Comparison of ENCODE assay signal across 3 cellular contexts in the genomic region with DNA sequence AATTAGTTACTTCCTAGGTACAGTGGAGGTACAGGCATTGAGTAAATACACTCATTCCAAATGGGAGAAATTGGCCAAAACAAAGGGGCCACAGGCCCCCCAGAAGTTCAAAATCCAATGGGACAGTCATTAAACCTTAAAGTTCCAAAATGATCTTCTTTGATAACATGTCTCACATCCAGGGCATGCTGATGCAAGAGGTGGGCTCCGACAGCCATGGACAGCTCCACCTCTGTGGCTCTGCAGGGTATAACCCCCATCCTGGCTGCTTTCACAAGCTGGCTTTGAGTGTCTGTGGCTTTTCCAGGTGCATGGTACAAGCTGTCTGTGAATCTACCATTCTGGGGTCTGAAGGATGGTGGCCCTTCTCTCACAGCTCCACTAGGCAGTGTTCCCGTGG.
"Had no signal": no experiment of that assay in that cellular context is flagged by ENCODE, and none has a peak within 500 bp of the region (broad histone marks: within the 10 kb centered on the region; RNA-seq: fewer than 3 reads in every experiment).

No MANE protein-coding gene starts in this region.

- DNase-seq: GDM1, GF-D8 had no signal

- H3K4me3 ChIP-seq: GM12878 had no signal

- ATAC-seq: GM12878 had no signal
